Comparison of ENCODE assay signal across 8 cellular contexts in the genomic region with DNA sequence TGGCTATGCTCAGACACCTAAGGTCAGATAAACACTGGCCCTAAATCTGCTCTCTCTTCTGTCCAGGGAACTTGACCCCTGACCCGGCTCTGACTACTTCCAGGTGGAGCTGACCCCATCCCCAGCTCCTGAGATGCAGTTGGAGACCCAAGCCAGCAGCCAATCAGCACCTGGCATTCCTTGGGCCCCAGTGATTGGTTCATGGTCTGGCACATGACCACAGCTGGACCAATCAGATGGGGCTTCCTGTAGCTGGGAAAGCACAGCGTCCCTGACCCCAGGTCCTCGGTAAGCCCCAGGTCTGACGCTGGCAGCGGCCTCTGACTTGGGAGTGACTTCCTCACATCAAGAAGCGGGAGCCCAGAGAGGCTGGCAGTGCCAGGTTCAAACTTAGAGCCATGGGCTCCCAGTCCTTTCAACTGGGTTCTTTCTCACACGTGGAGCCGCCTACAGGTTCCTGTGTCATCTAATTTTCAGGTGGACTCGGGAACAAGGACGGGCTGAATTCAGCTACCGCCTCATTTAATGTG.
"Had no signal": no experiment of that assay in that cellular context is flagged by ENCODE, and none has a peak within 500 bp of the region (broad histone marks: within the 10 kb centered on the region; RNA-seq: fewer than 3 reads in every experiment).

No MANE protein-coding gene starts in this region.

- ATAC-seq: GM23338, HepG2 had no signal

- H2AFZ ChIP-seq: GM23338 had no signal

- DNase-seq: H9, HCEC 1CT, KG1 had no signal

- H3K4me2 ChIP-seq: GM23338 had no signal

- FAIRE-seq: H1, H54, HepG2 had no signal

- H3K27ac ChIP-seq: HL-60 had no signal

- H3K4me3 ChIP-seq: GM23338 had no signal
